In genomic region chr6:158697798-158698197, GRCh38 we compare ENCODE assay signal across 22 cellular contexts. TPM values are rescaled to one million over a fixed set of nuclear protein-coding genes. Genes with fewer than 3 reads are reported as not detected.
DNase-seq lines count a peak whose midpoint lies in the region; ATAC-seq and TF ChIP-seq lines count a peak whose summit lies in the region.
"Had no signal": no experiment of that assay in that cellular context is flagged by ENCODE, and none has a peak within 500 bp of the region (broad histone marks: within the 10 kb centered on the region; RNA-seq: fewer than 3 reads in every experiment).

No MANE protein-coding gene starts in this region.

- H3K9me3 Mint-ChIP-seq in activated T-cell treated with anti-CD3 and anti-CD28 coated beads, Interleukin-2, amount 50 U/mL, for 24 hours = no peaks in the 10 kb centered on the region

- H3K4me3 ChIP-seq in SK-N-SH (ENCODE audit: low read depth in 2 of 2, low read length in 1 of 2) = no peak overlapping the region
- H3K4me3 ChIP-seq in fibroblast of the aortic adventitia (ENCODE audit: low read depth, low read length) = no peak overlapping the region
- H3K4me3 ChIP-seq: hepatocyte, K562, psoas muscle had no signal

- H2AFZ ChIP-seq in SK-N-SH (ENCODE audit: low read depth) = no peak overlapping the region
- H2AFZ ChIP-seq: hepatocyte had no signal

- no peaks in the 10 kb centered on the region for H3K9me3 ChIP-seq in SK-N-SH
- H3K9me3 ChIP-seq: psoas muscle had no signal

- no peak for TF ChIP-seq EP300 in SK-N-SH (IDR thresholded peaks at IDR 0.05; ENCODE audit: borderline replicate concordance in 1 of 2, low read depth in 1 of 2, low read length in 1 of 2)

- TF ChIP-seq CTCF in SK-N-SH (IDR thresholded peaks at IDR 0.05) = no peak
- TF ChIP-seq CTCF in fibroblast of the aortic adventitia (IDR thresholded peaks at IDR 0.05; ENCODE audit: insufficient read depth, low read length) = no peak

- CTCF ChIA-PET in SK-N-SH (lab: Yijun Ruan, JAX) = interaction anchor here (1.2 to 3.7 kb wide), 5 partner anchors 21 to 483 kb away, joined by 3 to 14 read pairs (median 7); no protein-coding TSS in a partner anchor

- no peak for ATAC-seq in GM18873 (IDR thresholded peaks at IDR 0.05; ENCODE audit: low FRiP score, unreplicated experiment)
- ATAC-seq: K562, psoas muscle had no signal

- peaks cover 23% of the 10 kb centered on the region for H3K4me1 Mint-ChIP-seq in activated T-cell treated with anti-CD3 and anti-CD28 coated beads, Interleukin-2, amount 50 U/mL, for 24 hours (ENCODE audit: low read depth)
- H3K4me1 Mint-ChIP-seq: neural crest cell had no signal

- no peak overlapping the region for H3K27ac Mint-ChIP-seq in activated T-cell treated with anti-CD3 and anti-CD28 coated beads, Interleukin-2, amount 50 U/mL, for 24 hours

- WGBS in SK-N-SH (ENCODE audit: low lambda C conversion rate) = 90% methylated on average over 2 of the region's 2 CpGs

- no peaks in the 10 kb centered on the region for H3K36me3 ChIP-seq in SK-N-SH (replicated peaks in 1 of 2; ENCODE audit: control insufficient read depth in 1 of 2, insufficient read depth in 2 of 2, low read length in 1 of 2)

- H3K36me3 Mint-ChIP-seq in activated T-cell treated with anti-CD3 and anti-CD28 coated beads, Interleukin-2, amount 50 U/mL, for 24 hours (ENCODE audit: low read depth) = peaks cover 74% of the 10 kb centered on the region

- TF ChIP-seq RAD21 in SK-N-SH (IDR thresholded peaks at IDR 0.05; ENCODE audit: low read length) = no peak

- H3K79me2 ChIP-seq in SK-N-SH (ENCODE audit: insufficient read depth) = no peaks in the 10 kb centered on the region
- H3K79me2 ChIP-seq: hepatocyte had no signal

- no peak overlapping the region for H3K4me2 ChIP-seq in SK-N-SH
- H3K4me2 ChIP-seq: hepatocyte had no signal

- H3K27me3 ChIP-seq in SK-N-SH (ENCODE audit: insufficient read depth) = no peaks in the 10 kb centered on the region
- H3K27me3 ChIP-seq: hepatocyte had no signal

- H4K20me1 ChIP-seq in SK-N-SH (ENCODE audit: insufficient read depth) = no peaks in the 10 kb centered on the region

- no peaks in the 10 kb centered on the region for H3K9me2 ChIP-seq in SK-N-SH

- H3F3A ChIP-seq in SK-N-SH (replicated peaks; ENCODE audit: insufficient read depth) = no peaks in the 10 kb centered on the region

- no peaks in the 10 kb centered on the region for H3K27me3 Mint-ChIP-seq in activated T-cell treated with anti-CD3 and anti-CD28 coated beads, Interleukin-2, amount 50 U/mL, for 24 hours

- peak; percentile 8 for DNase-seq in activated T-cell treated with anti-CD3 and anti-CD28 coated beads, Interleukin-2, amount 50 U/mL, for 24 hours
- no peak for DNase-seq in activated T-cell treated with anti-CD3 and anti-CD28 coated beads, Interleukin-2, amount 50 U/mL, for 48 hours
- no peak for DNase-seq in SK-N-SH
- peak; percentile 42 for DNase-seq in fibroblast of the aortic adventitia (ENCODE audit: low read depth)
- peak; percentile 41 for DNase-seq in stromal cell of bone marrow (ENCODE audit: low read depth)
- DNase-seq in OCI-M2 (lab: John Stamatoyannopoulos, UW; ENCODE audit: unreplicated experiment) = no peak
- DNase-seq in NCI-H748 treated with DMSO at 0.1 percent for 48 hours (lab: John Stamatoyannopoulos, UW) = no peak
- DNase-seq: ACHN; activated CD4-positive, alpha-beta T cell treated with anti-CD3 and anti-CD28 coated beads, Interleukin-2, amount 50 U/mL, for 1 hour; caudate nucleus; DND-41; effector CD4-positive, alpha-beta T cell; HCEC 1CT; MV-4-11; NCI-H2029 treated with DMSO at 0.1 percent for 48 hours; NCI-H510A; psoas muscle; T-helper 1 cell had no signal

- no peak overlapping the region for H3K27ac ChIP-seq in SK-N-SH (ENCODE audit: low read depth in 2 of 2, low read length in 1 of 2)
- H3K27ac ChIP-seq: hepatocyte, psoas muscle had no signal

- no peaks in the 10 kb centered on the region for H3K4me1 ChIP-seq in SK-N-SH (ENCODE audit: control insufficient read depth in 1 of 2, insufficient read depth in 2 of 2, low read depth in 1 of 2, low read length in 1 of 2)
- H3K4me1 ChIP-seq: psoas muscle had no signal

- H3K4me3 Mint-ChIP-seq in activated T-cell treated with anti-CD3 and anti-CD28 coated beads, Interleukin-2, amount 50 U/mL, for 24 hours = no peak overlapping the region
- H3K4me3 Mint-ChIP-seq: neural crest cell had no signal

- no peak overlapping the region for H3K9ac ChIP-seq in SK-N-SH

- POLR2A ChIA-PET in SK-N-SH (lab: Yijun Ruan, JAX) = interaction anchor here (0.6 kb wide), 1 partner anchor 278 kb away, joined by 6 read pairs; no protein-coding TSS in a partner anchor

TF ChIP-seq in SK-N-SH, 30 proteins besides CTCF, POLR2A, EP300 and RAD21 (continues in another document):
- no peak for TF ChIP-seq TEAD4 (IDR thresholded peaks at IDR 0.05; ENCODE audit: borderline replicate concordance, insufficient read depth)
- peak; percentile 75 for TF ChIP-seq TCF12 (IDR thresholded peaks at IDR 0.05)
- TF ChIP-seq PBX3 (IDR thresholded peaks at IDR 0.05) = peak; percentile 75
- TF ChIP-seq GATA2 (CRISPR knock-in tag; IDR thresholded peaks at IDR 0.05) = no peak
- TF ChIP-seq YY1 (IDR thresholded peaks at IDR 0.05; ENCODE audit: low read depth) = no peak
- peak; percentile 14; the same call in 1 of the 2 replicates for TF ChIP-seq FOSL2 (IDR thresholded peaks at IDR 0.05; ENCODE audit: borderline replicate concordance, low read depth)
- TF ChIP-seq RFX5 (IDR thresholded peaks at IDR 0.05; ENCODE audit: low read length) = no peak
- no peak for TF ChIP-seq EZH2phosphoT487 (IDR thresholded peaks at IDR 0.05; ENCODE audit: borderline replicate concordance, low read depth)
- no peak for TF ChIP-seq CHD2 (IDR thresholded peaks at IDR 0.05; ENCODE audit: low read length, partially characterized antibody)
- no peak for TF ChIP-seq MXI1 (IDR thresholded peaks at IDR 0.05; ENCODE audit: low read depth, low read length)
- no peak for TF ChIP-seq REST (IDR thresholded peaks at IDR 0.05; ENCODE audit: low read depth, low read length)
- no peak for TF ChIP-seq NRF1 (IDR thresholded peaks at IDR 0.05; ENCODE audit: low read depth, low read length)
- no peak for TF ChIP-seq TAF1 (IDR thresholded peaks at IDR 0.05; ENCODE audit: borderline replicate concordance, low read depth, low read length)
- TF ChIP-seq FOXM1 (IDR thresholded peaks at IDR 0.05; ENCODE audit: low read depth) = no peak
- no peak for TF ChIP-seq JUND (IDR thresholded peaks at IDR 0.05)
- TF ChIP-seq RXRA (IDR thresholded peaks at IDR 0.05; ENCODE audit: borderline replicate concordance, low read depth) = no peak
- 0 out of 2 replicates have a peak, but pooled peaks have one; percentile 10 for TF ChIP-seq NFIC (IDR thresholded peaks at IDR 0.05; ENCODE audit: borderline replicate concordance)
- TF ChIP-seq MAX (IDR thresholded peaks at IDR 0.05; ENCODE audit: low read depth) = no peak
- no peak for TF ChIP-seq MEF2A (IDR thresholded peaks at IDR 0.05; ENCODE audit: borderline replicate concordance, low read depth)

RNA-seq across cellular contexts. Expression of gene SYTL3, which starts 47.9 kb away (rescaled TPM):
- polyA plus RNA-seq in SK-N-SH (2012; rRNA removed) = 2.0 and 2.3 TPM in 2 replicates
- 1.6 and 1.9 TPM in 2 replicates for polyA plus RNA-seq in SK-N-SH (2012; cell fraction: cytosol; rRNA removed)
- 3.5 and 5.0 TPM in 2 replicates for polyA plus RNA-seq in SK-N-SH (2012; cell fraction: nucleus; rRNA removed)
- 1.9 and 10.5 TPM in 2 replicates for total RNA-seq in fibroblast of the aortic adventitia (ENCODE audit: low replicate concordance)

RNA-seq across cellular contexts. Expression of gene DYNLT1, which starts 53.3 kb away (rescaled TPM):
- polyA plus RNA-seq in SK-N-SH (2012; rRNA removed) = 306 and 390 TPM in 2 replicates
- polyA plus RNA-seq in SK-N-SH (2012; cell fraction: cytosol; rRNA removed) = 392 and 450 TPM in 2 replicates
- 181 and 247 TPM in 2 replicates for polyA plus RNA-seq in SK-N-SH (2012; cell fraction: nucleus; rRNA removed)
- total RNA-seq in fibroblast of the aortic adventitia (ENCODE audit: low replicate concordance) = 65.4 and 138 TPM in 2 replicates

Comparison
In these comparisons a context has a peak if more than half of its experiments do, and no peak if none do; other contexts are left out.
1. DNase-seq: peak in activated T-cell treated with anti-CD3 and anti-CD28 coated beads, Interleukin-2, amount 50 U/mL, for 24 hours (single experiment), fibroblast of the aortic adventitia (single experiment) and stromal cell of bone marrow (single experiment); none in activated T-cell treated with anti-CD3 and anti-CD28 coated beads, Interleukin-2, amount 50 U/mL, for 48 hours (0 of 2), SK-N-SH (single experiment), OCI-M2 (single experiment) and NCI-H748 treated with DMSO at 0.1 percent for 48 hours (single experiment).